Comparison of ENCODE assay signal across 10 cellular contexts in genomic region chr2:121634354-121635307, GRCh38. TPM values are rescaled to one million over a fixed set of nuclear protein-coding genes. Genes with fewer than 3 reads are reported as not detected.
A peak's percentile ranks its signal among the peaks of the same experiment; 100 is the strongest.
DNase-seq lines count a peak whose midpoint lies in the region; ATAC-seq, FAIRE-seq and TF ChIP-seq lines count a peak whose summit lies in the region.
"Had no signal": no experiment of that assay in that cellular context is flagged by ENCODE, and none has a peak within 500 bp of the region (broad histone marks: within the 10 kb centered on the region; RNA-seq: fewer than 3 reads in every experiment).

No MANE protein-coding gene starts in this region.

- FAIRE-seq in H54 (lab: Jason Lieb, UNC): peak; percentile 69
- peak; percentile 58 for FAIRE-seq in keratinocyte (lab: Jason Lieb, UNC)

- TF ChIP-seq CTCF in BJ (IDR thresholded peaks at IDR 0.05; ENCODE audit: insufficient read depth, low read depth, low read length) (no peak), keratinocyte (optimal IDR thresholded peaks at IDR 0.05 in 1 of 3, IDR thresholded peaks at IDR 0.05 in 1 of 3, conservative IDR thresholded peaks at IDR 0.05 in 1 of 3; ENCODE audit: extremely low read depth in 1 of 3, insufficient read depth in 2 of 3, low read length in 3 of 3) (no peak), spleen (IDR thresholded peaks at IDR 0.05 in 8 of 11, conservative IDR thresholded peaks at IDR 0.05 in 3 of 11) (no peak)

- H3K27ac ChIP-seq in keratinocyte (ENCODE audit: control insufficient read depth, insufficient read depth, low read length) (peak overlapping the region; percentile 38), Karpas-422 (ENCODE audit: low read length) (no peak overlapping the region), spleen (peak overlapping the region in 2 of 8 donors; percentile 14 to 36)
- H3K27ac ChIP-seq: uterus, WERI-Rb-1 had no signal

- peaks cover 22% of the 10 kb centered on the region for H3K36me3 Mint-ChIP-seq in T-helper 2 cell treated with Interferon-gamma antibody and Interleukin-4, amounts not matched to agents 5 μg/mL and 100 μg/mL, for 36 hours (ENCODE audit: low read depth)

- intact Hi-C loops in spleen (cut with DNase I; ENCODE audit: low total_unique reads): no loop called here

- H3K27me3 ChIP-seq in BJ (ENCODE audit: control insufficient read depth, insufficient read depth, low read length): no peaks in the 10 kb centered on the region
- no peaks in the 10 kb centered on the region for H3K27me3 ChIP-seq in keratinocyte (ENCODE audit: control insufficient read depth, extremely low read depth, insufficient read depth, low read length)
- H3K27me3 ChIP-seq in Karpas-422 (ENCODE audit: low read length): no peaks in the 10 kb centered on the region
- no peaks in the 10 kb centered on the region for H3K27me3 ChIP-seq in spleen (replicated peaks in 1 of 7)
- H3K27me3 ChIP-seq: uterus had no signal

- dilution Hi-C loops in keratinocyte (cut with MboI; ENCODE audit: extremely low pct_ligation_motif_present, low sequenced_read_pairs): no loop called here

- CTCF ChIA-PET in BJ (lab: Yijun Ruan, JAX): interaction anchor here (0.9 to 1.4 kb wide), 4 partner anchors 9 to 104 kb away, joined by 3 to 4 read pairs (median 4); partner anchors contain the start of gene RNU4ATAC

- WGBS in spleen, 5 donors: 69 to 78% (median 72%) methylated on average over 6 of the region's 6 CpGs

- no peaks in the 10 kb centered on the region for H3K27me3 Mint-ChIP-seq in T-helper 2 cell treated with Interferon-gamma antibody and Interleukin-4, amounts not matched to agents 5 μg/mL and 100 μg/mL, for 36 hours (ENCODE audit: low read depth)

- H3K9me2 ChIP-seq in Karpas-422 (replicated peaks; ENCODE audit: insufficient read depth, low read length): no peaks in the 10 kb centered on the region

- H2AFZ ChIP-seq in keratinocyte (ENCODE audit: control insufficient read depth, low read length): no peak overlapping the region
- H2AFZ ChIP-seq in Karpas-422 (ENCODE audit: low read length): no peak overlapping the region

- H3K4me3 ChIP-seq in BJ (ENCODE audit: low read depth, low read length) (no peak overlapping the region), keratinocyte (ENCODE audit: control insufficient read depth in 2 of 3, extremely low read depth in 1 of 3, insufficient read depth in 2 of 3, low read depth in 1 of 3, low read length in 3 of 3) (peak overlapping the region in 1 of 3 experiments; percentile 12), Karpas-422 (ENCODE audit: low read length) (no peak overlapping the region), spleen (no peak overlapping the region)
- H3K4me3 ChIP-seq: uterus had no signal

- POLR2A ChIA-PET in BJ (lab: Charles Lee): interaction anchor here (1.1 to 1.4 kb wide), 2 partner anchors 13 to 103 kb away, joined by 3 to 4 read pairs; no protein-coding TSS in a partner anchor

- H3K79me2 ChIP-seq in keratinocyte (ENCODE audit: control insufficient read depth, insufficient read depth, low read length) (peaks cover 67% of the 10 kb centered on the region), Karpas-422 (ENCODE audit: low read length) (peaks cover 91% of the 10 kb centered on the region)

- ATAC-seq in GM21526 (IDR thresholded peaks at IDR 0.05; ENCODE audit: low FRiP score, unreplicated experiment): no peak

- peak overlapping the region; percentile 38 for H3K27ac Mint-ChIP-seq in T-helper 2 cell treated with Interferon-gamma antibody and Interleukin-4, amounts not matched to agents 5 μg/mL and 100 μg/mL, for 36 hours

- H3K4me3 Mint-ChIP-seq in T-helper 2 cell treated with Interferon-gamma antibody and Interleukin-4, amounts not matched to agents 5 μg/mL and 100 μg/mL, for 36 hours: peak overlapping the region; percentile 2

- peaks cover 12% of the 10 kb centered on the region for H3K9me3 Mint-ChIP-seq in T-helper 2 cell treated with Interferon-gamma antibody and Interleukin-4, amounts not matched to agents 5 μg/mL and 100 μg/mL, for 36 hours

- DNase-seq in BJ (ENCODE audit: low read depth) (peak; percentile 46), H54 (ENCODE audit: insufficient read length, low spot score) (no peak), keratinocyte (ENCODE audit: low read depth, low spot score) (no peak), NCI-H1930 (lab: John Stamatoyannopoulos, UW) (no peak), Karpas-422 (no peak), spleen (no peak)
- no peak for DNase-seq in T-helper 2 cell treated with Interferon-gamma antibody and Interleukin-4, amounts not matched to agents 5 μg/mL and 100 μg/mL, for 36 hours (ENCODE audit: low spot score)
- DNase-seq: uterus, WERI-Rb-1 had no signal

- H3K4me1 ChIP-seq in keratinocyte (ENCODE audit: control insufficient read depth, extremely low read depth, insufficient read depth, low read length) (peaks cover 20% of the 10 kb centered on the region), Karpas-422 (ENCODE audit: low read length) (peaks cover 14% of the 10 kb centered on the region), spleen (peaks cover 0 to 45% (median 22%) of the 10 kb centered on the region in 6 donors)
- H3K4me1 ChIP-seq: uterus had no signal

- no peak for TF ChIP-seq POLR2A in H54 (IDR thresholded peaks at IDR 0.05; ENCODE audit: low read depth, low read length)
- TF ChIP-seq POLR2A in spleen (IDR thresholded peaks at IDR 0.05): no peak

- H3K9me3 ChIP-seq in keratinocyte (ENCODE audit: control insufficient read depth, low read depth, low read length) (no peaks in the 10 kb centered on the region), Karpas-422 (ENCODE audit: low read length) (no peaks in the 10 kb centered on the region), spleen (peaks cover 0 to 19% (median 10%) of the 10 kb centered on the region in 8 donors)
- H3K9me3 ChIP-seq: uterus had no signal

- H3K9me1 ChIP-seq in keratinocyte (ENCODE audit: control insufficient read depth, extremely low read depth, insufficient read depth, low read length): no peaks in the 10 kb centered on the region

- H3K36me3 ChIP-seq in BJ (ENCODE audit: control insufficient read depth, insufficient read depth, low read length) (no peaks in the 10 kb centered on the region), keratinocyte (ENCODE audit: control insufficient read depth in 2 of 2, extremely low read depth in 1 of 2, insufficient read depth in 2 of 2, low read length in 2 of 2) (no peaks in the 10 kb centered on the region), Karpas-422 (ENCODE audit: insufficient read depth, low read length) (peaks cover 8% of the 10 kb centered on the region; the same call in 1 of the 2 replicates), spleen (peaks cover 0 to 14% (median 0%) of the 10 kb centered on the region in 6 donors)
- H3K36me3 ChIP-seq: uterus had no signal

- peaks cover 19% of the 10 kb centered on the region for H3K4me1 Mint-ChIP-seq in T-helper 2 cell treated with Interferon-gamma antibody and Interleukin-4, amounts not matched to agents 5 μg/mL and 100 μg/mL, for 36 hours (ENCODE audit: low read depth)

- peak overlapping the region; percentile 49 for H3K4me2 ChIP-seq in keratinocyte (ENCODE audit: control insufficient read depth, extremely low read depth, insufficient read depth, low read depth, low read length)
- H3K4me2 ChIP-seq in Karpas-422 (ENCODE audit: low read depth, low read length, poor library complexity, severe bottlenecking): no peak overlapping the region

- H4K20me1 ChIP-seq in keratinocyte (ENCODE audit: control insufficient read depth, extremely low read depth, insufficient read depth, low read length): no peaks in the 10 kb centered on the region
- H4K20me1 ChIP-seq in Karpas-422 (ENCODE audit: insufficient read depth, low read depth, low read length): no peaks in the 10 kb centered on the region

- no peak overlapping the region for H3K9ac ChIP-seq in keratinocyte (ENCODE audit: control insufficient read depth, extremely low read depth, insufficient read depth, low read length)
- H3K9ac ChIP-seq in Karpas-422 (ENCODE audit: low read length): no peak overlapping the region

RNA-seq across cellular contexts. Expression of gene CLASP1, which starts 14.6 kb away (rescaled TPM):
- polyA plus RNA-seq in BJ (2011; rRNA removed) (7.1 and 12.4 TPM in 2 replicates), keratinocyte (11.1 to 16.7 TPM (median 16.3 TPM) in 3 replicates), spleen (1 to 10 TPM; 4.0 to 8.7 (median 4.8) TPM)
- polyA minus RNA-seq in BJ (2011; rRNA and poly(A)+ RNA removed): 34.8 and 42.7 TPM in 2 replicates
- polyA plus RNA-seq in keratinocyte (2011; ENCODE audit: low read depth): 48.7 TPM
- 15.7 and 17.9 TPM in 2 replicates for polyA plus RNA-seq in keratinocyte (2011; cell fraction: cytosol; rRNA removed)
- 63.1 and 70.1 TPM in 2 replicates for polyA plus RNA-seq in keratinocyte (2011; cell fraction: nucleus; rRNA removed)
- 32.7 and 35.1 TPM in 2 replicates for polyA plus RNA-seq in keratinocyte (2012; ENCODE audit: low replicate concordance)
- polyA minus RNA-seq in keratinocyte: 49.9 to 95.4 TPM (median 60.2 TPM) in 3 replicates
- 23.0 TPM for polyA minus RNA-seq in keratinocyte (2011; cell fraction: cytosol; rRNA and poly(A)+ RNA removed)
- polyA minus RNA-seq in keratinocyte (2011; cell fraction: nucleus; rRNA and poly(A)+ RNA removed): 150 and 265 TPM in 2 replicates
- total RNA-seq in Karpas-422 (2014; rRNA removed; shearing (Covaris generic); ENCODE audit: low replicate concordance): 80.7 and 102 TPM in 2 replicates
- 100 to 1,000 TPM in 1 of 7 donors, 10 to 100 TPM in 6; 63.4 to 103 (median 82.7) TPM for total RNA-seq in spleen
